ENCODE assay signal across 1 cellular context in the genomic region with DNA sequence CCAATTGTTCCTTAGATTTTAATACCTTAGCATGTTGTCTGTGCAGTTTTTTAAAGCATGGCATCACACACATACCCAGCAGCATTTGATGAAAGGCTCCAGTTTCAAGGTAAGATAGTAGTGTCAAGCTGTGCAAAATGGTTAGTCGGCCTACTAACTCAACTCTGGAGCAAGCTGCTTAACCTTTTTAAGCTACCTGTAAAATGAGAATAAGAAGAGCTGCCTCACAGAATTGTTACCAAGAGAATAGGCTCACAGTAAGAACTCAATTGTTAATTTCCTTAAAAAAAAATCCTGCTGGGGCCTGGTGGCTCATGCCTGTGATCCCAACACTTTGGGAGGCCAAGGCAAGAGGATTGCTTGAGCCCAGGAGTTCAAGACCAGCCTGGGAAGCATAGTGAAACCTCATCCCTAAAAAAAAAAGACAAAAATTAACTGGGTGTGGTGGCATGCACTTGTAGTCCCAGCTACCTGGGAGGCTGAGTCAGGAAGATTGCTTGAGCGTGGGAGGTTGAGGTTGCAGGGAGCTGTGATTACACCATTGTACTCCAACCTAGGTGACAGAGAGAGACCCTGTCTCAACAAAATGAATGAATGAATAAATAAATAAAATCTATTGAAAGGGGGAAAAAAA.
TF ChIP-seq lines count a peak whose summit lies in the region.

No MANE protein-coding gene starts in this region.

TF ChIP-seq in GM23338, 12 proteins besides CTCF, POLR2A, EP300 and RAD21 (continued from another document):
- peak; percentile 30; the same call in 1 of the 2 replicates for TF ChIP-seq ZNF462 (CRISPR knock-in tag; IDR thresholded peaks at IDR 0.05)
